In the genomic region with DNA sequence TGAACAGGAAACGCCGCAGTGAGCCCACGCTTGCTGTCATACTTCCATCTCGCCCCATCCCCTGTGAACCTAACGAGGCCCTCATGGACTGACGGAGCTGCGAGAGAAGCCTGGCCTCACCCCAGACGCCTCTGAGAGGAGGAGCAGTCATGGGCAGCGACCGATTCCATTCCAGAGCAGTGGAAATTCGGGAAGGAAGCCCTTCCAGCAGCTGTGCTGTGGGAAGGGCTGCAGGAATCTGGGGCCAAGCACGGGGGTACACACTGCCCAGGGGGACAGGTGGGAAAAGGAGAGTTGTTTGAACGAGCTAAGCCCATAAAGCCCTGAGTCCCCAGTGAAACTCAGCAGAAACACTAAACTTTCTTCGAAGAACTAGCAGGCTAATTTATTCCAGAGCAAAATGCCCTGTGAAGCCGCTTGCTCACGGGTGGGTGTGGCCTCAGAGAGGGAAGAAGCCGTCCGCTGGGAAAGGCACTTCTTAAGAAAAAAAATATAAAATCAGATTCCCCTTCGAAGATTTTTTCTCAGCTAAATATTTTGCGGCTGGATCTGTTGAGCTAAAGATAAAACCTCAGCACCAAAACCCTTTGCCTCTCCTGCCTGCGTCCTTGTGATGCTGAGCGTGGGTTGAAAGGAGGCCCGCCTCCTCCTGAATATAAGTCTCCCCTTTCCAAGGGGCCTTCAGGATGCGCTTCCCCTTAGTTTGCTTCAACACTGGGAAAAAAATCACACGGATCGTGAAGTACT, we compare ENCODE assay signal across 13 cellular contexts. TPM values are rescaled to one million over a fixed set of nuclear protein-coding genes. Genes with fewer than 3 reads are reported as not detected.
DNase-seq lines count a peak whose midpoint lies in the region; TF ChIP-seq lines count a peak whose summit lies in the region.
"Had no signal": no experiment of that assay in that cellular context is flagged by ENCODE, and none has a peak within 500 bp of the region (broad histone marks: within the 10 kb centered on the region; RNA-seq: fewer than 3 reads in every experiment).

No MANE protein-coding gene starts in this region.

- peaks cover 3% of the 10 kb centered on the region for H3K4me1 Mint-ChIP-seq in activated CD4-positive, alpha-beta T cell treated with anti-CD3 and anti-CD28 coated beads, Interleukin-2, amount 10 ng/mL, durations not matched to agents 24 days and 14 days
- peaks cover 3 to 14% (median 6%) of the 10 kb centered on the region in 3 donors for H3K4me1 Mint-ChIP-seq in CD8-positive, alpha-beta memory T cell

- no peaks in the 10 kb centered on the region for H3K27me3 ChIP-seq in CD8-positive, alpha-beta memory T cell (ENCODE audit: insufficient read depth, low read length, poor library complexity, severe bottlenecking)

- no peak overlapping the region for H3K4me3 Mint-ChIP-seq in activated CD4-positive, alpha-beta T cell treated with anti-CD3 and anti-CD28 coated beads, Interleukin-2, amount 10 ng/mL, durations not matched to agents 24 days and 14 days
- no peak overlapping the region for H3K4me3 Mint-ChIP-seq in CD8-positive, alpha-beta memory T cell

- no peak overlapping the region for H3K27ac ChIP-seq in CD8-positive, alpha-beta memory T cell (ENCODE audit: low read depth, low read length)
- H3K27ac ChIP-seq: epithelial cell of prostate, parathyroid adenoma had no signal

- no peaks in the 10 kb centered on the region for H3K36me3 ChIP-seq in CD8-positive, alpha-beta memory T cell (ENCODE audit: insufficient read depth, low read length)

- peaks cover 31% of the 10 kb centered on the region for H3K36me3 Mint-ChIP-seq in activated CD4-positive, alpha-beta T cell treated with anti-CD3 and anti-CD28 coated beads, Interleukin-2, amount 10 ng/mL, durations not matched to agents 24 days and 14 days (ENCODE audit: low read depth)
- H3K36me3 Mint-ChIP-seq in CD8-positive, alpha-beta memory T cell: peaks cover 16 to 34% (median 18%) of the 10 kb centered on the region in 3 donors

- intact Hi-C loops in activated CD4-positive, alpha-beta T cell treated with anti-CD3 and anti-CD28 coated beads, Interleukin-2, amount 10 ng/mL, durations not matched to agents 24 days and 14 days (cut with micrococcal nuclease): loop anchor here (10.0 kb wide), 1 partner anchor 185 kb away; no protein-coding TSS in a partner anchor

- POLR2A ChIA-PET in CD8-positive, alpha-beta memory T cell (lab: Charles Lee): no interaction called here

- no peak for TF ChIP-seq CTCF in choroid plexus epithelial cell (conservative IDR thresholded peaks at IDR 0.05; ENCODE audit: low read depth, low read length)
- no peak for TF ChIP-seq CTCF in GM10266 (IDR thresholded peaks at IDR 0.05; ENCODE audit: control insufficient read depth, insufficient read depth, low read depth, missing control alignments)

- no peak overlapping the region for H3K27ac Mint-ChIP-seq in activated CD4-positive, alpha-beta T cell treated with anti-CD3 and anti-CD28 coated beads, Interleukin-2, amount 10 ng/mL, durations not matched to agents 24 days and 14 days
- peak overlapping the region in 1 of 8 donors; percentile 60 for H3K27ac Mint-ChIP-seq in CD8-positive, alpha-beta memory T cell

- CTCF ChIA-PET in CD8-positive, alpha-beta memory T cell (lab: Charles Lee): interaction anchor here (1.0 kb wide), 1 partner anchor 60 kb away, joined by 3 read pairs; no protein-coding TSS in a partner anchor

- H3K4me3 ChIP-seq in choroid plexus epithelial cell (ENCODE audit: low read depth, low read length): peak overlapping the region; percentile 5
- no peak overlapping the region for H3K4me3 ChIP-seq in CD8-positive, alpha-beta memory T cell (ENCODE audit: low read length)

- H3K9me3 ChIP-seq in CD8-positive, alpha-beta memory T cell (ENCODE audit: low read length): no peaks in the 10 kb centered on the region

- no peaks in the 10 kb centered on the region for H3K4me1 ChIP-seq in CD8-positive, alpha-beta memory T cell (ENCODE audit: insufficient read depth, low read length)
- H3K4me1 ChIP-seq: parathyroid adenoma had no signal

- no peaks in the 10 kb centered on the region for H3K27me3 Mint-ChIP-seq in activated CD4-positive, alpha-beta T cell treated with anti-CD3 and anti-CD28 coated beads, Interleukin-2, amount 10 ng/mL, durations not matched to agents 24 days and 14 days
- no peaks in the 10 kb centered on the region for H3K27me3 Mint-ChIP-seq in CD8-positive, alpha-beta memory T cell

- H3K9me3 Mint-ChIP-seq in activated CD4-positive, alpha-beta T cell treated with anti-CD3 and anti-CD28 coated beads, Interleukin-2, amount 10 ng/mL, durations not matched to agents 24 days and 14 days: peaks cover 8% of the 10 kb centered on the region
- H3K9me3 Mint-ChIP-seq in CD8-positive, alpha-beta memory T cell: peaks cover 0 to 2% (median 0%) of the 10 kb centered on the region in 5 donors

- DNase-seq in activated CD8-positive, alpha-beta memory T cell treated with anti-CD3 and anti-CD28 coated beads, Interleukin-2, amount 50 U/mL, for 48 hours: peak; percentile 20
- no peak for DNase-seq in activated CD8-positive, alpha-beta memory T cell treated with anti-CD3 and anti-CD28 coated beads for 24 hours
- DNase-seq in choroid plexus epithelial cell (ENCODE audit: low read depth) (peak; percentile 58), iris pigment epithelial cell (ENCODE audit: low read depth) (peak; percentile 65), GM10266 (ENCODE audit: extremely low spot score) (no peak)
- DNase-seq in stimulated activated CD8-positive, alpha-beta memory T cell treated with anti-CD3 and anti-CD28 coated beads, Interleukin-4, amount 100 ng/mL, for 48 hours: peak; percentile 12
- DNase-seq in activated CD4-positive, alpha-beta T cell treated with anti-CD3 and anti-CD28 coated beads, Interleukin-2, amount 10 ng/mL, durations not matched to agents 24 days and 14 days: no peak
- no peak for DNase-seq in CD8-positive, alpha-beta memory T cell
- DNase-seq: anterior cingulate cortex, DND-41, left colon had no signal

RNA-seq across cellular contexts. Expression of gene ANKMY1, which starts 38.2 kb away (rescaled TPM):
- total RNA-seq in activated CD4-positive, alpha-beta T cell treated with anti-CD3 and anti-CD28 coated beads, Interleukin-2, amount 10 ng/mL, durations not matched to agents 24 days and 14 days: 24.8 and 26.7 TPM in 2 replicates
- total RNA-seq in CD8-positive, alpha-beta memory T cell: 10 to 100 TPM; 22.4 to 27.9 TPM
- polyA plus RNA-seq in CD8-positive, alpha-beta memory T cell: 15.8 TPM

RNA-seq across cellular contexts. Expression of gene DUSP28, which starts 40.6 kb away (rescaled TPM):
- total RNA-seq in activated CD4-positive, alpha-beta T cell treated with anti-CD3 and anti-CD28 coated beads, Interleukin-2, amount 10 ng/mL, durations not matched to agents 24 days and 14 days: 6.3 and 7.9 TPM in 2 replicates
- total RNA-seq in CD8-positive, alpha-beta memory T cell: 1 to 10 TPM; 7.0 TPM
- polyA plus RNA-seq in CD8-positive, alpha-beta memory T cell: 22.0 TPM

RNA-seq across cellular contexts. Expression of gene RNPEPL1, which starts 48.7 kb away (rescaled TPM):
- 59.1 and 60.7 TPM in 2 replicates for total RNA-seq in activated CD4-positive, alpha-beta T cell treated with anti-CD3 and anti-CD28 coated beads, Interleukin-2, amount 10 ng/mL, durations not matched to agents 24 days and 14 days
- 10 to 100 TPM; 55.6 to 61.1 TPM for total RNA-seq in CD8-positive, alpha-beta memory T cell
- polyA plus RNA-seq in CD8-positive, alpha-beta memory T cell: 101 TPM

Comparison
In these comparisons a context has a peak if more than half of its experiments do, and no peak if none do; other contexts are left out.
1. DNase-seq: peak in activated CD8-positive, alpha-beta memory T cell treated with anti-CD3 and anti-CD28 coated beads, Interleukin-2, amount 50 U/mL, for 48 hours (single experiment), choroid plexus epithelial cell (single experiment), iris pigment epithelial cell (single experiment) and stimulated activated CD8-positive, alpha-beta memory T cell treated with anti-CD3 and anti-CD28 coated beads, Interleukin-4, amount 100 ng/mL, for 48 hours (single experiment); none in activated CD8-positive, alpha-beta memory T cell treated with anti-CD3 and anti-CD28 coated beads for 24 hours (single experiment), GM10266 (single experiment), activated CD4-positive, alpha-beta T cell treated with anti-CD3 and anti-CD28 coated beads, Interleukin-2, amount 10 ng/mL, durations not matched to agents 24 days and 14 days (single experiment) and CD8-positive, alpha-beta memory T cell (0 of 5).